In genomic region chr3:149179225-149179624, GRCh38 we compare ENCODE assay signal across 14 cellular contexts. TPM values are rescaled to one million over a fixed set of nuclear protein-coding genes. Genes with fewer than 3 reads are reported as not detected.
A peak's percentile ranks its signal among the peaks of the same experiment; 100 is the strongest.
DNase-seq lines count a peak whose midpoint lies in the region; ATAC-seq and TF ChIP-seq lines count a peak whose summit lies in the region.
"Had no signal": no experiment of that assay in that cellular context is flagged by ENCODE, and none has a peak within 500 bp of the region (broad histone marks: within the 10 kb centered on the region; RNA-seq: fewer than 3 reads in every experiment).

No MANE protein-coding gene starts in this region.

- no peak overlapping the region for H3K4me3 ChIP-seq in AG04449 (ENCODE audit: low read depth, low read length)

- H3K36me3 Mint-ChIP-seq in osteocyte (ENCODE audit: unreplicated experiment): peaks cover 20% of the 10 kb centered on the region

- POLR2A ChIA-PET in AG04449 (lab: Yijun Ruan, JAX): interaction anchor here (0.5 to 1.1 kb wide), 4 partner anchors 8 to 279 kb away, joined by 3 to 5 read pairs (median 4); partner anchors contain the start of gene HPS3

- no peaks in the 10 kb centered on the region for H3K27me3 Mint-ChIP-seq in osteocyte (ENCODE audit: unreplicated experiment)
- H3K27me3 Mint-ChIP-seq: progenitor cell of endocrine pancreas had no signal

- TF ChIP-seq CTCF in AG04449 (IDR thresholded peaks at IDR 0.05; ENCODE audit: insufficient read depth, low read length, missing control alignments) (no peak), osteocyte (IDR thresholded peaks at IDR 0.05) (no peak)

- H3K9me3 Mint-ChIP-seq in osteocyte (ENCODE audit: unreplicated experiment): peaks cover 5% of the 10 kb centered on the region

- no peak overlapping the region for H3K4me3 Mint-ChIP-seq in osteocyte (ENCODE audit: unreplicated experiment)

- H3K27ac ChIP-seq in epithelial cell of prostate: peak overlapping the region; percentile 47
- H3K27ac ChIP-seq: C4-2B had no signal

- DNase-seq in AG04449 (ENCODE audit: low read depth, low spot score) (peak; percentile 34), NCI-H226 (peak; percentile 54), epithelial cell of prostate (ENCODE audit: low read depth, low spot score) (no peak), osteocyte (ENCODE audit: extremely low spot score, unreplicated experiment) (no peak), midbrain (lab: John Stamatoyannopoulos, UW) (no peak), NCI-H82 treated with DMSO at 0.1 percent for 48 hours (lab: John Stamatoyannopoulos, UW; ENCODE audit: unreplicated experiment) (no peak)
- no peak for DNase-seq in stimulated activated CD4-positive, alpha-beta T cell treated with anti-CD3 and anti-CD28 coated beads, Interleukin-4, amount 100 ng/mL, for 4 hours
- DNase-seq: activated CD8-positive, alpha-beta memory T cell treated with anti-CD3 and anti-CD28 coated beads, Interleukin-2, amount 50 U/mL, for 4 hours; NCI-H1092 treated with DMSO at 0.1 percent for 48 hours; NK-92 treated with Interleukin-12 subunit alpha and Interleukin-12 subunit beta, amount 100 ng/mL, for 24 hours had no signal

- no peak for ATAC-seq in HG02759 (IDR thresholded peaks at IDR 0.05; ENCODE audit: unreplicated experiment)
- ATAC-seq: left colon had no signal

- CTCF ChIA-PET in AG04449 (lab: Yijun Ruan, JAX): interaction anchor here (0.8 to 1.2 kb wide), 2 partner anchors 9 to 96 kb away, joined by 3 to 4 read pairs; no protein-coding TSS in a partner anchor

- peak overlapping the region; percentile 47 for H3K27ac Mint-ChIP-seq in osteocyte (ENCODE audit: unreplicated experiment)
- H3K27ac Mint-ChIP-seq: progenitor cell of endocrine pancreas had no signal

- H3K4me1 Mint-ChIP-seq in osteocyte (ENCODE audit: unreplicated experiment): peaks cover 6% of the 10 kb centered on the region

RNA-seq across cellular contexts. Expression of gene CP, which starts 42.4 kb away (rescaled TPM):
- total RNA-seq in osteocyte: 0.32 TPM in 1 of 2 replicates, not detected in the other

RNA-seq across cellular contexts. Expression of gene HPS3, which starts 49.8 kb away (rescaled TPM):
- 19.3 and 22.4 TPM in 2 replicates for total RNA-seq in osteocyte

Comparison
In these comparisons a context has a peak if more than half of its experiments do, and no peak if none do; other contexts are left out.
1. DNase-seq: peak in AG04449 (single experiment) and NCI-H226 (single experiment); none in epithelial cell of prostate (single experiment), osteocyte (single experiment), stimulated activated CD4-positive, alpha-beta T cell treated with anti-CD3 and anti-CD28 coated beads, Interleukin-4, amount 100 ng/mL, for 4 hours (0 of 2), midbrain (single experiment) and NCI-H82 treated with DMSO at 0.1 percent for 48 hours (single experiment).